Comparison of ENCODE assay signal across 8 cellular contexts in the genomic region with DNA sequence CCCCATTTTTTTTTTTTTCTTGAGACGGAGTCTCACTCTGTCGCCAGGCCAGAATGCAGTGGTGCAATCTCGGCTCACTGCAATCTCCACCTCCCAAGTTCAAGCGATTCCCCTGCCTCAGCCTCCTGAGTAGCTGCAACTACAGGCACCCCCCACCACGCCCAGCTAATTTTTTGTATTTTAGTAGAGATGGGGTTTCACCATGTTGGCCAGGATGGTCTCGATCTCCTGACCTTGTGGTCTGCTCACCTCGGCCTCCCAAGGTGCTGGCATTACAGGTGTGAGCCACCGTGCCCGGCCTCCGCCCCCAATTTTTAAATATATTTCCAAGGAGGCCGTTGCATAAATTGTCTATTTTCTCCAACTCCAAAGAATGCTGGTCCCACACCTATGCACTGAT. TPM values are rescaled to one million over a fixed set of nuclear protein-coding genes. Genes with fewer than 3 reads are reported as not detected.
DNase-seq lines count a peak whose midpoint lies in the region; FAIRE-seq and TF ChIP-seq lines count a peak whose summit lies in the region.
"Not testable (repeated sequence)": the region's sequence is repeated elsewhere in the genome, so short reads cannot be mapped to it uniquely, and the experiment has no call there.

No MANE protein-coding gene starts in this region.

- dilution Hi-C loops in endothelial cell of umbilical vein (cut with MboI; ENCODE audit: extremely low pct_ligation_motif_present, low sequenced_read_pairs); keratinocyte (cut with MboI; ENCODE audit: extremely low pct_ligation_motif_present, low sequenced_read_pairs): not testable (repeated sequence)

- H3K27ac Mint-ChIP-seq in MCF 10A (ENCODE audit: low read depth, unreplicated experiment): peak overlapping the region; percentile 33

- not testable (repeated sequence) for TF ChIP-seq POLR2A in Peyer's patch (IDR thresholded peaks at IDR 0.05); endothelial cell of umbilical vein (IDR thresholded peaks at IDR 0.05; ENCODE audit: low read depth, low read length)

- H3K79me2 ChIP-seq in endothelial cell of umbilical vein (ENCODE audit: control insufficient read depth, insufficient read depth, low read length); keratinocyte (ENCODE audit: control insufficient read depth, insufficient read depth, low read length): not testable (repeated sequence)

- BruUV-seq in MCF 10A (replicated peaks; lab: Mats Ljungman, UMichigan); endothelial cell of umbilical vein (replicated peaks; lab: Mats Ljungman, UMichigan): not testable (repeated sequence)

- not testable (repeated sequence) for H3K4me3 ChIP-seq in HEK293 (ENCODE audit: low read depth, low read length); Peyer's patch; endothelial cell of umbilical vein (replicated peaks in 1 of 3; ENCODE audit: insufficient read depth in 1 of 3, low read depth in 1 of 3, low read length in 3 of 3); keratinocyte (ENCODE audit: control insufficient read depth in 2 of 3, extremely low read depth in 1 of 3, insufficient read depth in 2 of 3, low read depth in 1 of 3, low read length in 3 of 3); tibial artery

- TF ChIP-seq CTCF in HEK293 (tag by site-specific recombination; IDR thresholded peaks at IDR 0.05); Peyer's patch (IDR thresholded peaks at IDR 0.05); MCF 10A (IDR thresholded peaks at IDR 0.05; ENCODE audit: unreplicated experiment); endothelial cell of umbilical vein (IDR thresholded peaks at IDR 0.05; ENCODE audit: extremely low read depth in 1 of 2, insufficient read depth in 1 of 2, low read depth in 1 of 2, low read length in 2 of 2); keratinocyte (optimal IDR thresholded peaks at IDR 0.05 in 1 of 3, IDR thresholded peaks at IDR 0.05 in 1 of 3, conservative IDR thresholded peaks at IDR 0.05 in 1 of 3; ENCODE audit: extremely low read depth in 1 of 3, insufficient read depth in 2 of 3, low read length in 3 of 3); tibial artery (IDR thresholded peaks at IDR 0.05): not testable (repeated sequence)

- intact Hi-C loops in MCF 10A (cut with micrococcal nuclease): loop anchor here (2.0 kb wide), 1 partner anchor 49 kb away; no protein-coding TSS in a partner anchor
- intact Hi-C loops in endothelial cell of umbilical vein (cut with micrococcal nuclease): loop anchor here (2.0 to 5.0 kb wide), 3 partner anchors 81 to 263 kb away; a partner anchor contains a TSS
- intact Hi-C loops in posterior vena cava (cut with DNase I): not testable (repeated sequence)
- intact Hi-C loops in tibial artery (cut with DNase I; ENCODE audit: low total_unique reads): loop anchor here (5.0 kb wide), 1 partner anchor 53 kb away; a partner anchor contains a TSS

- H3K27ac ChIP-seq in HEK293 (ENCODE audit: extremely low read depth, low read depth, low read length); Peyer's patch: not testable (repeated sequence)
- H3K27ac ChIP-seq in endothelial cell of umbilical vein (ENCODE audit: insufficient read depth, low read depth, low read length): peak overlapping the region; percentile 96
- peak overlapping the region; percentile 79 for H3K27ac ChIP-seq in keratinocyte (ENCODE audit: control insufficient read depth, insufficient read depth, low read length)
- peak overlapping the region; percentile 29 to 74 for H3K27ac ChIP-seq in tibial artery

- H3K4me3 Mint-ChIP-seq in MCF 10A (ENCODE audit: unreplicated experiment): not testable (repeated sequence)

- not testable (repeated sequence) for H3K9me3 Mint-ChIP-seq in MCF 10A (ENCODE audit: unreplicated experiment)

- peak overlapping the region; percentile 15 for H3K9ac ChIP-seq in endothelial cell of umbilical vein (replicated peaks; ENCODE audit: extremely low read depth, insufficient read depth, low read length)
- not testable (repeated sequence) for H3K9ac ChIP-seq in keratinocyte (ENCODE audit: control insufficient read depth, extremely low read depth, insufficient read depth, low read length)

- POLR2A ChIA-PET in HEK293 (lab: Yijun Ruan, JAX); endothelial cell of umbilical vein (lab: Charles Lee): not testable (repeated sequence)
- POLR2A ChIA-PET in MCF 10A (lab: Yijun Ruan, JAX): interaction anchor here (0.5 to 0.6 kb wide), 2 partner anchors 50 to 146 kb away, joined by 3 read pairs; no protein-coding TSS in a partner anchor

- CTCF ChIA-PET in HEK293 (lab: Yijun Ruan, JAX); MCF 10A (lab: Yijun Ruan, JAX): not testable (repeated sequence)
- CTCF ChIA-PET in endothelial cell of umbilical vein (lab: Charles Lee): interaction anchor here (2.4 kb wide), 1 partner anchor 158 kb away, joined by 10 read pairs; no protein-coding TSS in a partner anchor

- H4K20me1 ChIP-seq in endothelial cell of umbilical vein (replicated peaks; ENCODE audit: control insufficient read depth, extremely low read depth, insufficient read depth, low read length); keratinocyte (ENCODE audit: control insufficient read depth, extremely low read depth, insufficient read depth, low read length): not testable (repeated sequence)

- not testable (repeated sequence) for H3K4me1 ChIP-seq in HEK293 (ENCODE audit: control insufficient read depth, insufficient read depth, low read length); Peyer's patch
- peaks cover 48% of the 10 kb centered on the region for H3K4me1 ChIP-seq in endothelial cell of umbilical vein (ENCODE audit: control insufficient read depth, extremely low read depth, insufficient read depth, low read length)
- H3K4me1 ChIP-seq in keratinocyte (ENCODE audit: control insufficient read depth, extremely low read depth, insufficient read depth, low read length): peaks cover 30% of the 10 kb centered on the region
- H3K4me1 ChIP-seq in tibial artery: peaks cover 0 to 32% (median 27%) of the 10 kb centered on the region in 4 donors

- not testable (repeated sequence) for H3K36me3 ChIP-seq in HEK293 (ENCODE audit: control insufficient read depth in 2 of 2, insufficient read depth in 1 of 2, low read length in 2 of 2); Peyer's patch; endothelial cell of umbilical vein (ENCODE audit: control insufficient read depth in 2 of 2, extremely low read depth in 1 of 2, insufficient read depth in 2 of 2, low read length in 2 of 2); keratinocyte (ENCODE audit: control insufficient read depth in 2 of 2, extremely low read depth in 1 of 2, insufficient read depth in 2 of 2, low read length in 2 of 2); tibial artery

- H3K4me2 ChIP-seq in endothelial cell of umbilical vein (ENCODE audit: insufficient read depth, low read length); keratinocyte (ENCODE audit: control insufficient read depth, extremely low read depth, insufficient read depth, low read depth, low read length): not testable (repeated sequence)

- peaks cover 16% of the 10 kb centered on the region for H3K4me1 Mint-ChIP-seq in MCF 10A (ENCODE audit: insufficient read depth, unreplicated experiment)

- not testable (repeated sequence) for FAIRE-seq in endothelial cell of umbilical vein (lab: Jason Lieb, UNC); keratinocyte (lab: Jason Lieb, UNC)

- H3K9me3 ChIP-seq in HEK293 (ENCODE audit: control insufficient read depth, insufficient read depth, low read depth, low read length); Peyer's patch; endothelial cell of umbilical vein (replicated peaks; ENCODE audit: control insufficient read depth, insufficient read depth, low read length); keratinocyte (ENCODE audit: control insufficient read depth, low read depth, low read length); tibial artery: not testable (repeated sequence)

- H3K36me3 Mint-ChIP-seq in MCF 10A (ENCODE audit: insufficient read depth, unreplicated experiment): not testable (repeated sequence)

- H3K27me3 ChIP-seq in Peyer's patch; endothelial cell of umbilical vein (ENCODE audit: control insufficient read depth in 2 of 2, insufficient read depth in 2 of 2, low read length in 2 of 2); keratinocyte (ENCODE audit: control insufficient read depth, extremely low read depth, insufficient read depth, low read length); tibial artery: not testable (repeated sequence)

- H3K27me3 Mint-ChIP-seq in MCF 10A (ENCODE audit: insufficient read depth, unreplicated experiment): not testable (repeated sequence)

- DNase-seq in Peyer's patch (peak in 2 of 3 donors; percentile 16 to 35), posterior vena cava (ENCODE audit: low spot score) (peak; percentile 36)
- DNase-seq in activated CD8-positive, alpha-beta memory T cell treated with anti-CD3 and anti-CD28 coated beads for 24 hours: peak; percentile 28
- not testable (repeated sequence) for DNase-seq in MCF 10A (ENCODE audit: unreplicated experiment); endothelial cell of umbilical vein (ENCODE audit: low read depth, low spot score); keratinocyte (ENCODE audit: low read depth, low spot score); tibial artery

- H3K9me1 ChIP-seq in endothelial cell of umbilical vein (replicated peaks; ENCODE audit: control insufficient read depth, extremely low read depth, insufficient read depth, low read length); keratinocyte (ENCODE audit: control insufficient read depth, extremely low read depth, insufficient read depth, low read length): not testable (repeated sequence)

- not testable (repeated sequence) for H2AFZ ChIP-seq in endothelial cell of umbilical vein (ENCODE audit: low read depth, low read length); keratinocyte (ENCODE audit: control insufficient read depth, low read length)

RNA-seq across cellular contexts. Expression of a gene that starts 5.9 kb away (rescaled TPM):
- total RNA-seq in Peyer's patch (10 to 100 TPM in 3 of 4 donors, 1 to 10 TPM in 1; 6.7 to 22.3 (median 17.3) TPM), MCF 10A (2022) (25.0 and 25.1 TPM in 2 replicates), endothelial cell of umbilical vein (33.6 and 41.2 TPM in 2 replicates), posterior vena cava (10 to 100 TPM; 28.0 to 43.1 TPM)
- polyA plus RNA-seq in endothelial cell of umbilical vein (28.3 and 32.6 TPM in 2 replicates), keratinocyte (31.9 to 53.3 TPM (median 39.9 TPM) in 3 replicates)
- 21.2 and 21.8 TPM in 2 replicates for polyA plus RNA-seq in endothelial cell of umbilical vein (2011; cell fraction: cytosol; rRNA removed)
- polyA plus RNA-seq in endothelial cell of umbilical vein (2011; cell fraction: nucleus; rRNA removed): 69.6 and 72.9 TPM in 2 replicates
- polyA plus RNA-seq in endothelial cell of umbilical vein (2012): 18.7 and 21.2 TPM in 2 replicates
- polyA minus RNA-seq in endothelial cell of umbilical vein (73.1 and 80.4 TPM in 2 replicates), keratinocyte (82.9 to 226 TPM (median 112 TPM) in 3 replicates)
- 15.3 TPM for polyA minus RNA-seq in endothelial cell of umbilical vein (2011; cell fraction: cytosol; rRNA and poly(A)+ RNA removed)
- 64.6 and 69.8 TPM in 2 replicates for polyA minus RNA-seq in endothelial cell of umbilical vein (2011; cell fraction: nucleus; rRNA and poly(A)+ RNA removed)
- 5.3 TPM for polyA plus RNA-seq in keratinocyte (2011; ENCODE audit: low read depth)
- polyA plus RNA-seq in keratinocyte (2011; cell fraction: cytosol; rRNA removed): 18.9 and 22.5 TPM in 2 replicates
- polyA plus RNA-seq in keratinocyte (2011; cell fraction: nucleus; rRNA removed): 63.6 and 69.3 TPM in 2 replicates
- polyA plus RNA-seq in keratinocyte (2012; ENCODE audit: low replicate concordance): 10.2 and 34.7 TPM in 2 replicates
- 41.6 TPM for polyA minus RNA-seq in keratinocyte (2011; cell fraction: cytosol; rRNA and poly(A)+ RNA removed)
- polyA minus RNA-seq in keratinocyte (2011; cell fraction: nucleus; rRNA and poly(A)+ RNA removed): 71.8 and 103 TPM in 2 replicates

RNA-seq across cellular contexts. Expression of a gene that starts 50.5 kb away (rescaled TPM):
- 10 to 100 TPM in 2 of 4 donors, 1 to 10 TPM in 2; 6.1 to 20.4 (median 14.1) TPM for total RNA-seq in Peyer's patch
- total RNA-seq in MCF 10A (2022): 21.5 and 27.3 TPM in 2 replicates
- 10.8 and 12.4 TPM in 2 replicates for total RNA-seq in endothelial cell of umbilical vein
- 2.8 and 3.9 TPM in 2 replicates for polyA plus RNA-seq in endothelial cell of umbilical vein
- polyA plus RNA-seq in endothelial cell of umbilical vein (2011; cell fraction: cytosol; rRNA removed): 3.2 and 3.6 TPM in 2 replicates
- 9.7 and 11.3 TPM in 2 replicates for polyA plus RNA-seq in endothelial cell of umbilical vein (2011; cell fraction: nucleus; rRNA removed)
- polyA plus RNA-seq in endothelial cell of umbilical vein (2012): 6.8 and 7.2 TPM in 2 replicates
- 11.3 and 16.9 TPM in 2 replicates for polyA minus RNA-seq in endothelial cell of umbilical vein
- polyA minus RNA-seq in endothelial cell of umbilical vein (2011; cell fraction: cytosol; rRNA and poly(A)+ RNA removed): 14.7 TPM
- 10.0 and 15.4 TPM in 2 replicates for polyA minus RNA-seq in endothelial cell of umbilical vein (2011; cell fraction: nucleus; rRNA and poly(A)+ RNA removed)
- 9.5 to 12.2 TPM (median 10.3 TPM) in 3 replicates for polyA plus RNA-seq in keratinocyte
- 11.1 TPM for polyA plus RNA-seq in keratinocyte (2011; ENCODE audit: low read depth)
- polyA plus RNA-seq in keratinocyte (2011; cell fraction: cytosol; rRNA removed): 4.8 and 8.0 TPM in 2 replicates
- 17.5 and 20.6 TPM in 2 replicates for polyA plus RNA-seq in keratinocyte (2011; cell fraction: nucleus; rRNA removed)
- polyA plus RNA-seq in keratinocyte (2012; ENCODE audit: low replicate concordance): 7.3 and 14.0 TPM in 2 replicates
- polyA minus RNA-seq in keratinocyte: 15.5 to 28.0 TPM (median 22.1 TPM) in 3 replicates
- polyA minus RNA-seq in keratinocyte (2011; cell fraction: cytosol; rRNA and poly(A)+ RNA removed): 6.7 TPM
- polyA minus RNA-seq in keratinocyte (2011; cell fraction: nucleus; rRNA and poly(A)+ RNA removed): 16.7 and 23.7 TPM in 2 replicates
- total RNA-seq in posterior vena cava: 10 to 100 TPM; 12.6 to 25.6 TPM
